In genomic region chr19:39077323-39077722, GRCh38 we compare ENCODE assay signal across 1 cellular context.
TF ChIP-seq lines count a peak whose summit lies in the region.

No MANE protein-coding gene starts in this region.

TF ChIP-seq in IMR-90, 13 proteins besides CTCF, POLR2A, EP300 and RAD21 (continued from another document):
- no peak for TF ChIP-seq MXI1 (IDR thresholded peaks at IDR 0.05; ENCODE audit: borderline replicate concordance, low read depth, low read length)
